ENCODE assay signal across 8 cellular contexts in genomic region chrX:16785247-16786138, GRCh38. TPM values are rescaled to one million over a fixed set of nuclear protein-coding genes. Genes with fewer than 3 reads are reported as not detected.
DNase-seq lines count a peak whose midpoint lies in the region; ATAC-seq, FAIRE-seq and TF ChIP-seq lines count a peak whose summit lies in the region.

No MANE protein-coding gene starts in this region.

- no peaks in the 10 kb centered on the region for H3K27me3 ChIP-seq in hepatocyte

- H3K27me3 Mint-ChIP-seq in activated CD4-positive, alpha-beta memory T cell treated with anti-CD3 and anti-CD28 coated beads, Interleukin-2, amount 10 ng/mL, durations not matched to agents 7 days and 5 days: no peaks in the 10 kb centered on the region

- peaks cover 37% of the 10 kb centered on the region for H3K79me2 ChIP-seq in hepatocyte

- H4K20me1 ChIP-seq in hepatocyte (ENCODE audit: insufficient read depth, poor library complexity, severe bottlenecking): peaks cover 9% of the 10 kb centered on the region

- peak overlapping the region; percentile 67 for H2AFZ ChIP-seq in hepatocyte

- peaks cover 19% of the 10 kb centered on the region for H3K4me1 Mint-ChIP-seq in activated CD4-positive, alpha-beta memory T cell treated with anti-CD3 and anti-CD28 coated beads, Interleukin-2, amount 10 ng/mL, durations not matched to agents 7 days and 5 days

- CTCF ChIA-PET in activated CD4-positive, alpha-beta memory T cell treated with anti-CD3 and anti-CD28 coated beads, Interleukin-2, amount 10 ng/mL, durations not matched to agents 7 days and 5 days (lab: Charles Lee): no interaction called here

- no peaks in the 10 kb centered on the region for H3K9me3 Mint-ChIP-seq in activated CD4-positive, alpha-beta memory T cell treated with anti-CD3 and anti-CD28 coated beads, Interleukin-2, amount 10 ng/mL, durations not matched to agents 7 days and 5 days

- ATAC-seq in GM18909 (IDR thresholded peaks at IDR 0.05; ENCODE audit: poor library complexity, unreplicated experiment): no peak
- ATAC-seq in HG02970 (IDR thresholded peaks at IDR 0.05; ENCODE audit: low FRiP score, unreplicated experiment): no peak

- H3K27ac ChIP-seq in hepatocyte (no peak overlapping the region), skin epidermis (peak overlapping the region in 4 of 21 experiments; percentile 31 to 90 (median 63))

- peak overlapping the region; percentile 98 for H3K4me3 Mint-ChIP-seq in activated CD4-positive, alpha-beta memory T cell treated with anti-CD3 and anti-CD28 coated beads, Interleukin-2, amount 10 ng/mL, durations not matched to agents 7 days and 5 days

- no peaks in the 10 kb centered on the region for H3K36me3 Mint-ChIP-seq in activated CD4-positive, alpha-beta memory T cell treated with anti-CD3 and anti-CD28 coated beads, Interleukin-2, amount 10 ng/mL, durations not matched to agents 7 days and 5 days (ENCODE audit: low read depth)

- DNase-seq in activated CD4-positive, alpha-beta T cell treated with anti-CD3 and anti-CD28 coated beads for 48 hours: peak; percentile 20
- DNase-seq in activated CD4-positive, alpha-beta T cell treated with anti-CD3 and anti-CD28 coated beads, Interleukin-2, amount 50 U/mL, for 4 hours: no peak
- peak; percentile 17 for DNase-seq in activated CD4-positive, alpha-beta memory T cell treated with anti-CD3 and anti-CD28 coated beads, Interleukin-2, amount 10 ng/mL, durations not matched to agents 7 days and 5 days
- DNase-seq in hepatocyte (ENCODE audit: low spot score) (peak; percentile 35), RCC 7860 (ENCODE audit: low spot score) (no peak)

- H3K4me1 ChIP-seq in hepatocyte (ENCODE audit: insufficient read depth): no peaks in the 10 kb centered on the region

- peak overlapping the region; percentile 25 for H3K4me3 ChIP-seq in hepatocyte
- H3K4me3 ChIP-seq in skin epidermis: peak overlapping the region; percentile 41 to 86 (median 68)

- H3K27ac Mint-ChIP-seq in activated CD4-positive, alpha-beta memory T cell treated with anti-CD3 and anti-CD28 coated beads, Interleukin-2, amount 10 ng/mL, durations not matched to agents 7 days and 5 days: peak overlapping the region; percentile 86

- H3K9me3 ChIP-seq in hepatocyte (ENCODE audit: low read depth): no peaks in the 10 kb centered on the region

- H3K4me2 ChIP-seq in hepatocyte: peak overlapping the region; percentile 77

- no peak for TF ChIP-seq CTCF in hepatocyte (IDR thresholded peaks at IDR 0.05; ENCODE audit: poor library complexity)

- no peak for FAIRE-seq in RCC 7860 (lab: Jason Lieb, UNC)

- POLR2A ChIA-PET in activated CD4-positive, alpha-beta memory T cell treated with anti-CD3 and anti-CD28 coated beads, Interleukin-2, amount 10 ng/mL, durations not matched to agents 7 days and 5 days (lab: Charles Lee): interaction anchor here (1.2 kb wide), 1 partner anchor 14 kb away, joined by 6 read pairs; no protein-coding TSS in a partner anchor

- 14% methylated on average over 39 of the region's 39 CpGs for WGBS in hepatocyte (ENCODE audit: low lambda C conversion rate, missing lambda C conversion rate)

- H3K36me3 ChIP-seq in hepatocyte (replicated peaks; ENCODE audit: insufficient read depth, low read depth): no peaks in the 10 kb centered on the region

- H3K9me2 ChIP-seq in hepatocyte (replicated peaks; ENCODE audit: insufficient read depth): no peaks in the 10 kb centered on the region

RNA-seq across cellular contexts. Expression of gene TXLNG, which starts 0.8 kb away (rescaled TPM):
- total RNA-seq in activated CD4-positive, alpha-beta memory T cell treated with anti-CD3 and anti-CD28 coated beads, Interleukin-2, amount 10 ng/mL, durations not matched to agents 7 days and 5 days: 1 to 10 TPM; 9.4 to 9.8 TPM
- 23.4 and 24.0 TPM in 2 replicates for total RNA-seq in hepatocyte
- 9.7 and 11.4 TPM in 2 replicates for polyA plus RNA-seq in hepatocyte

Comparison
In these comparisons a context has a peak if more than half of its experiments do, and no peak if none do; other contexts are left out.
1. DNase-seq: peak in activated CD4-positive, alpha-beta T cell treated with anti-CD3 and anti-CD28 coated beads for 48 hours (single experiment), activated CD4-positive, alpha-beta memory T cell treated with anti-CD3 and anti-CD28 coated beads, Interleukin-2, amount 10 ng/mL, durations not matched to agents 7 days and 5 days (single experiment) and hepatocyte (single experiment); none in activated CD4-positive, alpha-beta T cell treated with anti-CD3 and anti-CD28 coated beads, Interleukin-2, amount 50 U/mL, for 4 hours (0 of 2) and RCC 7860 (single experiment).